8 cellular contexts compared by ENCODE assay signal in the genomic region with DNA sequence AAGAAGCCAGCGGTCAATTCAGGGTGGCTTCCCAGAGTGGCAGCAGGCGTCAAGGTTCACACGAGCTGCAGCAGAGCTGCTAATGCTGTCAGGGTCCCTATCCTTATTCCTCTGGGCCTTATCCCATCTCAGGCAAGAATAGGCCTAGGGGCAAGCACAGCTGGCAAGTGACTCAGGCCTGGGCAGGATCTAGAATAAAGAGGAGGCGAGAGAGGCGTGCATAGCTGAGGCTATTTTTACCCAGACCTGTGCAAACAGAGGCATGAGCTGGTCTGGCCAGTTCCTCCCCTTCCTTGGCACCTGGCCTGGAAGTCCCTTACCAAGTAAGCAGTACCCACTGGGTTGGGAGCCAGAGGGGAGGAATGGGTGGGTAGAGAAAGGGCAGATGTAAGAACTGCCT.
A peak's percentile ranks its signal among the peaks of the same experiment; 100 is the strongest.
DNase-seq lines count a peak whose midpoint lies in the region; ATAC-seq and TF ChIP-seq lines count a peak whose summit lies in the region.

No MANE protein-coding gene starts in this region.

- DNase-seq in DMS 273 (lab: John Stamatoyannopoulos, UW; ENCODE audit: unreplicated experiment) (peak; percentile 33), DMS 273 treated with DMSO at 0.1 percent for 48 hours (lab: John Stamatoyannopoulos, UW) (no peak), NCI-H2029 (lab: John Stamatoyannopoulos, UW) (peak; percentile 52), epithelial cell of esophagus (ENCODE audit: low read depth) (peak; percentile 94), superior temporal gyrus (ENCODE audit: extremely low spot score) (no peak)
- no peak for DNase-seq in stimulated activated CD4-positive, alpha-beta T cell treated with anti-CD3 and anti-CD28 coated beads, Interleukin-12 subunit alpha, Interleukin-12 subunit beta, amount 100 ng/mL, for 4 hours

- TF ChIP-seq CTCF in epithelial cell of esophagus (IDR thresholded peaks at IDR 0.05; ENCODE audit: insufficient read depth, low read depth, low read length, missing control alignments): no peak

- H3K4me3 ChIP-seq in epithelial cell of esophagus (ENCODE audit: low read length): no peak overlapping the region

- no peaks in the 10 kb centered on the region for H3K9me3 Mint-ChIP-seq in stimulated activated memory B cell treated with anti-CD40 and anti-IgM and Interleukin-4, amounts not matched to agents 10 μg/mL and 1 μg/mL and 100 μg/mL, for 72 hours

- peak overlapping the region; percentile 69 for H3K4me3 Mint-ChIP-seq in stimulated activated memory B cell treated with anti-CD40 and anti-IgM and Interleukin-4, amounts not matched to agents 10 μg/mL and 1 μg/mL and 100 μg/mL, for 72 hours

- no peaks in the 10 kb centered on the region for H3K36me3 Mint-ChIP-seq in stimulated activated memory B cell treated with anti-CD40 and anti-IgM and Interleukin-4, amounts not matched to agents 10 μg/mL and 1 μg/mL and 100 μg/mL, for 72 hours

- no peaks in the 10 kb centered on the region for H3K27me3 Mint-ChIP-seq in stimulated activated memory B cell treated with anti-CD40 and anti-IgM and Interleukin-4, amounts not matched to agents 10 μg/mL and 1 μg/mL and 100 μg/mL, for 72 hours

- H3K4me1 Mint-ChIP-seq in stimulated activated memory B cell treated with anti-CD40 and anti-IgM and Interleukin-4, amounts not matched to agents 10 μg/mL and 1 μg/mL and 100 μg/mL, for 72 hours: peaks cover 46% of the 10 kb centered on the region

- ATAC-seq in HG02798 (IDR thresholded peaks at IDR 0.05; ENCODE audit: poor library complexity, unreplicated experiment): peak; percentile 96
- peak; percentile 99 for ATAC-seq in stimulated activated memory B cell treated with anti-CD40 and anti-IgM and Interleukin-4, amounts not matched to agents 10 μg/mL and 1 μg/mL and 100 μg/mL, for 72 hours

- H3K27ac Mint-ChIP-seq in stimulated activated memory B cell treated with anti-CD40 and anti-IgM and Interleukin-4, amounts not matched to agents 10 μg/mL and 1 μg/mL and 100 μg/mL, for 72 hours: peak overlapping the region; percentile 87

Comparison
In these comparisons a context has a peak if more than half of its experiments do, and no peak if none do; other contexts are left out.
1. DNase-seq: peak in DMS 273 (single experiment), NCI-H2029 (single experiment) and epithelial cell of esophagus (single experiment); none in DMS 273 treated with DMSO at 0.1 percent for 48 hours (single experiment), superior temporal gyrus (single experiment) and stimulated activated CD4-positive, alpha-beta T cell treated with anti-CD3 and anti-CD28 coated beads, Interleukin-12 subunit alpha, Interleukin-12 subunit beta, amount 100 ng/mL, for 4 hours (single experiment).